Comparison of ENCODE assay signal across 12 cellular contexts in the genomic region with DNA sequence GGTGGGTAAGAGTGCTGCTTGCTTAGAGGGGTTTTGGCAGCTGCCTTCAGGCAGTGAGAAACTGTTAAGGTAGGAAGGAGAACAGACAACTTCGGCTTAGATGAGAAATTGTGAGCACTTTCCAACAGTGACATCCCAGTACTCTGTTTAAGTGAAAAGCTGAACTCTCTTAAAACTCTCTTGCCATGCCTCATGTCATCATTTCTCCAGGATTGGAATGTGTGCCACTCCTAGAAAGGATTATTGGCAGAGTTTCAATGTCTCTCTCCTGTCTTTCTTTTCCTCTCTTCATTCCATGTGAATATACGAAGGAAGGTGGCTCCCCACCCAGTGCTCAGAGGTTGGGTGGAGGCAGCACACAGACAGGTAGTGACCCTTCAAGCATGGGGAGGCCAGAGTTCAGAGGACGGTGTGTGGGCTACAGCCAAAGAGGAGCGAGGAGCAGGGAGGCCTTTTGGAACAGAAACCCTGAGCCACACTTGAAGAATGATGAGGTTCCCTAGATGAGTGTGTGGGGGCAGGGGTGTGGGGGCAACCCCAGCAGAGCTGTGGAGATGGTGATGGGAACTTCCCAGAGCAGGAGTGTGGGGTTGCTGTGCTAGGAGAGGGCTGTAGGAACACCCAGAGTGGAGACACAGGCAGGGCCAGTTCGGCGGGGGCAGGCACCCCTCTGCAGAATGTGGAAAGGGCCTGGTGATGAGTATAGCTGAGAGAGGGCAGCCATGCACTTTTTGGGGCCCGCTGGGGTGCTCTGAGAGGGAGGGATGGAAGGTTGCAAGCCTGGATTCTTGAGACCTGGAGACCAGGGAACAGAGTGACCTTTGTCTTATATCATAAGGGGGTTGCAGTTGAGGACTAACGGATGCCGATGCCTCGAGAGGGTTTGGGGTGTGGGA. TPM values are rescaled to one million over a fixed set of nuclear protein-coding genes. Genes with fewer than 3 reads are reported as not detected.
A peak's percentile ranks its signal among the peaks of the same experiment; 100 is the strongest.
DNase-seq lines count a peak whose midpoint lies in the region; ATAC-seq and TF ChIP-seq lines count a peak whose summit lies in the region.
"Had no signal": no experiment of that assay in that cellular context is flagged by ENCODE, and none has a peak within 500 bp of the region (broad histone marks: within the 10 kb centered on the region; RNA-seq: fewer than 3 reads in every experiment).

No MANE protein-coding gene starts in this region.

- H3F3A ChIP-seq in smooth muscle cell (ENCODE audit: low read depth), result peaks cover 5% of the 10 kb centered on the region

- H3K4me1 Mint-ChIP-seq in T-helper 2 cell treated with Interferon-gamma antibody and Interleukin-4, amounts not matched to agents 5 μg/mL and 100 μg/mL, for 36 hours (ENCODE audit: low read depth), result peaks cover 52% of the 10 kb centered on the region
- peaks cover 36% of the 10 kb centered on the region for H3K4me1 Mint-ChIP-seq in dendritic cell treated with granulocyte-macrophage colony-stimulating factor and Interleukin-4, amounts not matched to agents 40 ng/mL and 50 ng/mL, for 4 days (ENCODE audit: low read depth)

- no peak overlapping the region for H2AFZ ChIP-seq in smooth muscle cell (ENCODE audit: low read depth)

- H3K4me3 ChIP-seq in smooth muscle cell, result no peak overlapping the region
- H3K4me3 ChIP-seq in prostate gland, result no peak overlapping the region
- H3K4me3 ChIP-seq: gastroesophageal sphincter, upper lobe of left lung had no signal

- peaks cover 2% of the 10 kb centered on the region for H3K36me3 Mint-ChIP-seq in T-helper 2 cell treated with Interferon-gamma antibody and Interleukin-4, amounts not matched to agents 5 μg/mL and 100 μg/mL, for 36 hours (ENCODE audit: low read depth)
- peaks cover under 1% of the 10 kb centered on the region for H3K36me3 Mint-ChIP-seq in dendritic cell treated with granulocyte-macrophage colony-stimulating factor and Interleukin-4, amounts not matched to agents 40 ng/mL and 50 ng/mL, for 4 days (ENCODE audit: low read depth)

- DNase-seq in T-helper 2 cell treated with Interferon-gamma antibody and Interleukin-4, amounts not matched to agents 5 μg/mL and 100 μg/mL, for 36 hours (ENCODE audit: low spot score), result peak; percentile 26
- no peak for DNase-seq in T-helper 2 cell
- peak; percentile 19 for DNase-seq in RPMI7951 (ENCODE audit: low read depth)
- no peak for DNase-seq in smooth muscle cell (lab: John Stamatoyannopoulos, UW; ENCODE audit: unreplicated experiment)
- no peak for DNase-seq in prostate gland (ENCODE audit: low spot score)
- DNase-seq in Right ventricle myocardium superior, result no peak
- DNase-seq: 8988T, upper lobe of left lung had no signal

- ATAC-seq in HG03432 (IDR thresholded peaks at IDR 0.05; ENCODE audit: unreplicated experiment), result no peak
- ATAC-seq in Right ventricle myocardium superior (ENCODE audit: poor library complexity), result no peak
- ATAC-seq: gastroesophageal sphincter had no signal

- H3K36me3 ChIP-seq in smooth muscle cell (ENCODE audit: low read depth), result no peaks in the 10 kb centered on the region
- H3K36me3 ChIP-seq in prostate gland, result no peaks in the 10 kb centered on the region
- H3K36me3 ChIP-seq: gastroesophageal sphincter, upper lobe of left lung had no signal

- H4K20me1 ChIP-seq in smooth muscle cell (ENCODE audit: low read depth), result peaks cover 97% of the 10 kb centered on the region

- peaks cover 87% of the 10 kb centered on the region for H3K79me2 ChIP-seq in smooth muscle cell (ENCODE audit: low read depth)

- no peaks in the 10 kb centered on the region for H3K9me3 Mint-ChIP-seq in T-helper 2 cell treated with Interferon-gamma antibody and Interleukin-4, amounts not matched to agents 5 μg/mL and 100 μg/mL, for 36 hours
- no peaks in the 10 kb centered on the region for H3K9me3 Mint-ChIP-seq in dendritic cell treated with granulocyte-macrophage colony-stimulating factor and Interleukin-4, amounts not matched to agents 40 ng/mL and 50 ng/mL, for 4 days

- WGBS in smooth muscle cell (ENCODE audit: low lambda C conversion rate), result 87% methylated on average over 10 of the region's 10 CpGs
- WGBS in prostate gland, result 88% methylated on average over 10 of the region's 10 CpGs

- no peaks in the 10 kb centered on the region for H3K27me3 ChIP-seq in smooth muscle cell (ENCODE audit: low read depth)
- H3K27me3 ChIP-seq in prostate gland (replicated peaks; ENCODE audit: insufficient read depth), result no peaks in the 10 kb centered on the region
- H3K27me3 ChIP-seq: gastroesophageal sphincter, upper lobe of left lung had no signal

- H3K9ac ChIP-seq in smooth muscle cell (ENCODE audit: low read depth), result peak overlapping the region; percentile 19

- H3K4me1 ChIP-seq in smooth muscle cell (ENCODE audit: low read depth) (peaks cover 35% of the 10 kb centered on the region), prostate gland (replicated peaks) (peaks cover 4% of the 10 kb centered on the region)

- peak overlapping the region; percentile 55 for H3K27ac Mint-ChIP-seq in T-helper 2 cell treated with Interferon-gamma antibody and Interleukin-4, amounts not matched to agents 5 μg/mL and 100 μg/mL, for 36 hours
- peak overlapping the region; percentile 27 for H3K27ac Mint-ChIP-seq in dendritic cell treated with granulocyte-macrophage colony-stimulating factor and Interleukin-4, amounts not matched to agents 40 ng/mL and 50 ng/mL, for 4 days

- no peak for TF ChIP-seq CTCF in smooth muscle cell (IDR thresholded peaks at IDR 0.05; ENCODE audit: borderline replicate concordance, insufficient read depth, poor library complexity, severe bottlenecking)
- no peak for TF ChIP-seq CTCF in prostate gland (IDR thresholded peaks at IDR 0.05)

- H3K4me3 Mint-ChIP-seq in T-helper 2 cell treated with Interferon-gamma antibody and Interleukin-4, amounts not matched to agents 5 μg/mL and 100 μg/mL, for 36 hours, result peak overlapping the region; percentile 53
- no peak overlapping the region for H3K4me3 Mint-ChIP-seq in dendritic cell treated with granulocyte-macrophage colony-stimulating factor and Interleukin-4, amounts not matched to agents 40 ng/mL and 50 ng/mL, for 4 days

- H3K27me3 Mint-ChIP-seq in T-helper 2 cell treated with Interferon-gamma antibody and Interleukin-4, amounts not matched to agents 5 μg/mL and 100 μg/mL, for 36 hours (ENCODE audit: low read depth), result no peaks in the 10 kb centered on the region
- H3K27me3 Mint-ChIP-seq in dendritic cell treated with granulocyte-macrophage colony-stimulating factor and Interleukin-4, amounts not matched to agents 40 ng/mL and 50 ng/mL, for 4 days, result no peaks in the 10 kb centered on the region

- H3K9me3 ChIP-seq in smooth muscle cell (replicated peaks; ENCODE audit: low read depth) (no peaks in the 10 kb centered on the region), prostate gland (no peaks in the 10 kb centered on the region)
- H3K9me3 ChIP-seq: gastroesophageal sphincter, upper lobe of left lung had no signal

- H3K4me2 ChIP-seq in smooth muscle cell, result peak overlapping the region; percentile 32

- intact Hi-C loops in dendritic cell treated with granulocyte-macrophage colony-stimulating factor and Interleukin-4, amounts not matched to agents 40 ng/mL and 50 ng/mL, for 4 days (cut with micrococcal nuclease), result no loop called here
- intact Hi-C loops in prostate gland (cut with DNase I) (no loop called here), Right ventricle myocardium superior (cut with DNase I) (no loop called here)

- H3K27ac ChIP-seq in smooth muscle cell (ENCODE audit: low read depth), result peak overlapping the region; percentile 92
- no peak overlapping the region for H3K27ac ChIP-seq in prostate gland
- H3K27ac ChIP-seq: upper lobe of left lung, VCaP had no signal

- TF ChIP-seq POLR2A in prostate gland (IDR thresholded peaks at IDR 0.05), result no peak

RNA-seq across cellular contexts. Expression of a gene that starts 58.8 kb away (rescaled TPM):
- total RNA-seq in RPMI7951 (2014; rRNA removed; shearing (Covaris generic)), result 26.6 and 33.3 TPM in 2 replicates
- total RNA-seq in smooth muscle cell, result 76.4 and 91.0 TPM in 2 replicates
- polyA plus RNA-seq in smooth muscle cell, result 152 and 162 TPM in 2 replicates
- total RNA-seq in prostate gland, result 100 to 1,000 TPM in 1 of 2 donors, 10 to 100 TPM in 1; 34.1 to 125 TPM
- 21.2 TPM for total RNA-seq in Right ventricle myocardium superior

Comparison
In these comparisons a context has a peak if more than half of its experiments do, and no peak if none do; other contexts are left out.
1. DNase-seq: peak in T-helper 2 cell treated with Interferon-gamma antibody and Interleukin-4, amounts not matched to agents 5 μg/mL and 100 μg/mL, for 36 hours (single experiment) and RPMI7951 (single experiment); none in T-helper 2 cell (0 of 5), smooth muscle cell (single experiment), prostate gland (single experiment) and Right ventricle myocardium superior (single experiment).